Comparison of ENCODE assay signal across 8 cellular contexts in genomic region chr17:336110-337021, GRCh38. TPM values are rescaled to one million over a fixed set of nuclear protein-coding genes. Genes with fewer than 3 reads are reported as not detected.
DNase-seq lines count a peak whose midpoint lies in the region; ATAC-seq, FAIRE-seq and TF ChIP-seq lines count a peak whose summit lies in the region.

No MANE protein-coding gene starts in this region.

- H3K27me3 ChIP-seq in H7 (ENCODE audit: control insufficient read depth, insufficient read depth, low read length) (peaks cover 5% of the 10 kb centered on the region; the same call in 1 of the 2 replicates), small intestine (ENCODE audit: control insufficient read depth in 2 of 2, insufficient read depth in 2 of 2, low read length in 2 of 2) (no peaks in the 10 kb centered on the region)

- H3K4me1 ChIP-seq in small intestine (ENCODE audit: control insufficient read depth in 2 of 2, insufficient read depth in 1 of 2, low read depth in 1 of 2, low read length in 1 of 2) = peaks cover 0 to 2% of the 10 kb centered on the region in 2 donors

- ATAC-seq in GM21529 (IDR thresholded peaks at IDR 0.05; ENCODE audit: unreplicated experiment) (no peak), HG03039 (IDR thresholded peaks at IDR 0.05; ENCODE audit: unreplicated experiment) (no peak), HG02852 (IDR thresholded peaks at IDR 0.05; ENCODE audit: unreplicated experiment) (no peak), HG02623 (IDR thresholded peaks at IDR 0.05; ENCODE audit: unreplicated experiment) (no peak)

- FAIRE-seq in small intestine (lab: Jason Lieb, UNC) = no peak

- 36 to 45% (median 37%) methylated on average over 36 to 37 of the region's 37 CpGs for WGBS in small intestine, 3 donors

- peak; percentile 80 for DNase-seq in H7
- peak; percentile 1 for DNase-seq in OCI-M1 (lab: John Stamatoyannopoulos, UW)
- DNase-seq in fibroblast of villous mesenchyme (ENCODE audit: low read depth) = peak; percentile 21
- peak; percentile 54 for DNase-seq in small intestine

- H3K9me3 ChIP-seq in small intestine (ENCODE audit: control insufficient read depth, low read depth) = no peaks in the 10 kb centered on the region

- H3K4me3 ChIP-seq in H7 (ENCODE audit: insufficient read depth, low read depth, low read length) (no peak overlapping the region), fibroblast of villous mesenchyme (ENCODE audit: low read depth, low read length) (no peak overlapping the region), small intestine (ENCODE audit: low read depth in 1 of 2, low read length in 2 of 2) (no peak overlapping the region)

- H3K27ac ChIP-seq in small intestine (ENCODE audit: low read depth in 1 of 2, low read length in 1 of 2) = peak overlapping the region in 1 of 2 donors; percentile 21

- H3K36me3 ChIP-seq in H7 (replicated peaks; ENCODE audit: control insufficient read depth, insufficient read depth, low read length) (no peaks in the 10 kb centered on the region), small intestine (ENCODE audit: control insufficient read depth in 2 of 2, insufficient read depth in 2 of 2, low read length in 2 of 2) (no peaks in the 10 kb centered on the region)

- no peak for TF ChIP-seq CTCF in fibroblast of villous mesenchyme (IDR thresholded peaks at IDR 0.05; ENCODE audit: insufficient read depth, low read depth, low read length)

RNA-seq across cellular contexts. Expression of gene RPH3AL, which starts 16.2 kb away (rescaled TPM):
- 1.3 and 2.8 TPM in 2 replicates for total RNA-seq in H7 (2014; rRNA removed; shearing (Covaris generic))
- 1.3 and 1.6 TPM in 2 replicates for total RNA-seq in fibroblast of villous mesenchyme
- 10 to 100 TPM; 10.5 to 18.8 (median 13.3) TPM for polyA plus RNA-seq in small intestine

Comparison
In these comparisons a context has a peak if more than half of its experiments do, and no peak if none do; other contexts are left out.
1. DNase-seq: peak in every context shown above with its lines; median percentile 80 in H7; 54 in small intestine; 21 in fibroblast of villous mesenchyme; 1 in OCI-M1.